Comparison of ENCODE assay signal across 9 cellular contexts in genomic region chr15:88476635-88477038, GRCh38. TPM values are rescaled to one million over a fixed set of nuclear protein-coding genes. Genes with fewer than 3 reads are reported as not detected.
DNase-seq lines count a peak whose midpoint lies in the region; ATAC-seq lines count a peak whose summit lies in the region.
"Had no signal": no experiment of that assay in that cellular context is flagged by ENCODE, and none has a peak within 500 bp of the region (broad histone marks: within the 10 kb centered on the region; RNA-seq: fewer than 3 reads in every experiment).

No MANE protein-coding gene starts in this region.

- DNase-seq in CD4-positive, alpha-beta memory T cell = peak in 4 of 5 donors; percentile 17 to 28 (median 26)
- DNase-seq in GM19238 (ENCODE audit: insufficient read length, low spot score) = peak; percentile 29
- peak; percentile 62 for DNase-seq in NCI-H2171 (lab: John Stamatoyannopoulos, UW)
- peak; percentile 53 for DNase-seq in amniotic epithelial cell (ENCODE audit: low read depth)
- peak; percentile 63 for DNase-seq in hepatic stellate cell (ENCODE audit: low spot score)
- no peak for DNase-seq in stimulated activated naive B cell treated with anti-CD40 and anti-IgM and Interleukin-4, amounts not matched to agents 10 μg/mL and 1 μg/mL and 100 μg/mL, for 72 hours
- DNase-seq in activated CD8-positive, alpha-beta memory T cell treated with anti-CD3 and anti-CD28 coated beads, Interleukin-2, amount 50 U/mL, for 4 hours = no peak
- no peak for DNase-seq in posterior vena cava (ENCODE audit: low spot score)

- no peaks in the 10 kb centered on the region for H3K9me3 Mint-ChIP-seq in CD4-positive, alpha-beta memory T cell
- H3K9me3 Mint-ChIP-seq in stimulated activated naive B cell treated with anti-CD40 and anti-IgM and Interleukin-4, amounts not matched to agents 10 μg/mL and 1 μg/mL and 100 μg/mL, for 72 hours = no peaks in the 10 kb centered on the region
- H3K9me3 Mint-ChIP-seq: naive thymus-derived CD8-positive, alpha-beta T cell had no signal

- CTCF ChIA-PET in CD4-positive, alpha-beta memory T cell (lab: Charles Lee; ENCODE audit: partially characterized antibody) = interaction anchor here (1.1 to 1.9 kb wide), 2 partner anchors 159 to 188 kb away, joined by 3 to 7 read pairs; no protein-coding TSS in a partner anchor

- ATAC-seq in stimulated activated naive B cell treated with anti-CD40 and anti-IgM and Interleukin-4, amounts not matched to agents 10 μg/mL and 1 μg/mL and 100 μg/mL, for 72 hours (replicated peaks) = peak; percentile 56 to 63
- ATAC-seq: naive thymus-derived CD8-positive, alpha-beta T cell had no signal

- no peaks in the 10 kb centered on the region for H3K9me3 ChIP-seq in CD4-positive, alpha-beta memory T cell (ENCODE audit: control insufficient read depth in 1 of 2, low read length in 2 of 2)

- H3K27ac ChIP-seq in CD4-positive, alpha-beta memory T cell (ENCODE audit: low read depth, low read length) = no peak overlapping the region

- no peaks in the 10 kb centered on the region for H3K4me1 ChIP-seq in CD4-positive, alpha-beta memory T cell (ENCODE audit: insufficient read depth, low read length)

- peak overlapping the region in 1 of 7 donors; percentile 42 for H3K27ac Mint-ChIP-seq in CD4-positive, alpha-beta memory T cell
- no peak overlapping the region for H3K27ac Mint-ChIP-seq in stimulated activated naive B cell treated with anti-CD40 and anti-IgM and Interleukin-4, amounts not matched to agents 10 μg/mL and 1 μg/mL and 100 μg/mL, for 72 hours
- H3K27ac Mint-ChIP-seq: naive thymus-derived CD8-positive, alpha-beta T cell had no signal

- peaks cover 0 to 3% (median 1%) of the 10 kb centered on the region in 4 donors for H3K4me1 Mint-ChIP-seq in CD4-positive, alpha-beta memory T cell
- H3K4me1 Mint-ChIP-seq in stimulated activated naive B cell treated with anti-CD40 and anti-IgM and Interleukin-4, amounts not matched to agents 10 μg/mL and 1 μg/mL and 100 μg/mL, for 72 hours = peaks cover 8 to 9% of the 10 kb centered on the region in 2 donors
- H3K4me1 Mint-ChIP-seq: naive thymus-derived CD8-positive, alpha-beta T cell had no signal

- H3K36me3 ChIP-seq in CD4-positive, alpha-beta memory T cell (ENCODE audit: insufficient read depth, low read length) = peaks cover 30% of the 10 kb centered on the region

- H3K27me3 Mint-ChIP-seq in CD4-positive, alpha-beta memory T cell = no peaks in the 10 kb centered on the region
- no peaks in the 10 kb centered on the region for H3K27me3 Mint-ChIP-seq in stimulated activated naive B cell treated with anti-CD40 and anti-IgM and Interleukin-4, amounts not matched to agents 10 μg/mL and 1 μg/mL and 100 μg/mL, for 72 hours
- H3K27me3 Mint-ChIP-seq: naive thymus-derived CD8-positive, alpha-beta T cell had no signal

- intact Hi-C loops in CD4-positive, alpha-beta memory T cell (cut with micrococcal nuclease) = loop anchor here (1.0 kb wide), 1 partner anchor 188 kb away; no protein-coding TSS in a partner anchor
- intact Hi-C loops in posterior vena cava (cut with DNase I) = no loop called here

- H3K4me3 ChIP-seq in CD4-positive, alpha-beta memory T cell (ENCODE audit: low read length in 2 of 2) = no peak overlapping the region

- H3K4me3 Mint-ChIP-seq in CD4-positive, alpha-beta memory T cell = no peak overlapping the region
- no peak overlapping the region for H3K4me3 Mint-ChIP-seq in stimulated activated naive B cell treated with anti-CD40 and anti-IgM and Interleukin-4, amounts not matched to agents 10 μg/mL and 1 μg/mL and 100 μg/mL, for 72 hours

- H3K27me3 ChIP-seq in CD4-positive, alpha-beta memory T cell (ENCODE audit: insufficient read depth, low read length) = no peaks in the 10 kb centered on the region

- POLR2A ChIA-PET in CD4-positive, alpha-beta memory T cell (lab: Charles Lee; ENCODE audit: partially characterized antibody) = no interaction called here

- peaks cover 28 to 55% of the 10 kb centered on the region in 2 donors for H3K36me3 Mint-ChIP-seq in CD4-positive, alpha-beta memory T cell
- H3K36me3 Mint-ChIP-seq in stimulated activated naive B cell treated with anti-CD40 and anti-IgM and Interleukin-4, amounts not matched to agents 10 μg/mL and 1 μg/mL and 100 μg/mL, for 72 hours = peaks cover 37 to 56% of the 10 kb centered on the region in 2 donors

RNA-seq across cellular contexts. Expression of gene MRPS11, which starts 9.1 kb away (rescaled TPM):
- total RNA-seq in CD4-positive, alpha-beta memory T cell = 10 to 100 TPM; 27.5 to 35.0 TPM
- polyA plus RNA-seq in CD4-positive, alpha-beta memory T cell = 10 to 100 TPM; 50.1 to 63.1 TPM
- 10 to 100 TPM; 24.2 to 32.9 TPM for total RNA-seq in posterior vena cava

RNA-seq across cellular contexts. Expression of gene MRPL46, which starts 9.4 kb away (rescaled TPM):
- total RNA-seq in CD4-positive, alpha-beta memory T cell = 10 to 100 TPM; 25.9 to 28.7 TPM
- polyA plus RNA-seq in CD4-positive, alpha-beta memory T cell = 10 to 100 TPM; 60.2 to 60.9 TPM
- total RNA-seq in posterior vena cava = 10 to 100 TPM; 16.2 to 16.4 TPM

Comparison
In these comparisons a context has a peak if more than half of its experiments do, and no peak if none do; other contexts are left out.
1. DNase-seq: peak in CD4-positive, alpha-beta memory T cell (4 of 5), GM19238 (single experiment), NCI-H2171 (single experiment), amniotic epithelial cell (single experiment) and hepatic stellate cell (single experiment); none in stimulated activated naive B cell treated with anti-CD40 and anti-IgM and Interleukin-4, amounts not matched to agents 10 μg/mL and 1 μg/mL and 100 μg/mL, for 72 hours (single experiment), activated CD8-positive, alpha-beta memory T cell treated with anti-CD3 and anti-CD28 coated beads, Interleukin-2, amount 50 U/mL, for 4 hours (single experiment) and posterior vena cava (single experiment).